In genomic region chr1:23394664-23395063, GRCh38 we compare ENCODE assay signal across 10 cellular contexts. TPM values are rescaled to one million over a fixed set of nuclear protein-coding genes. Genes with fewer than 3 reads are reported as not detected.
DNase-seq lines count a peak whose midpoint lies in the region; ATAC-seq and TF ChIP-seq lines count a peak whose summit lies in the region.
"Had no signal": no experiment of that assay in that cellular context is flagged by ENCODE, and none has a peak within 500 bp of the region (broad histone marks: within the 10 kb centered on the region; RNA-seq: fewer than 3 reads in every experiment).

No MANE protein-coding gene starts in this region.

- no peaks in the 10 kb centered on the region for H3K9me3 ChIP-seq in RWPE2 (ENCODE audit: severe bottlenecking)
- H3K9me3 ChIP-seq: A549 had no signal

- no peak for TF ChIP-seq CTCF in RWPE2 (IDR thresholded peaks at IDR 0.05; ENCODE audit: poor library complexity, severe bottlenecking)
- peak; percentile 30 for TF ChIP-seq CTCF in fibroblast of pulmonary artery (IDR thresholded peaks at IDR 0.05; ENCODE audit: low read length, missing control alignments)
- TF ChIP-seq CTCF in glutamatergic neuron (IDR thresholded peaks at IDR 0.05; ENCODE audit: partially characterized antibody, unreplicated experiment): no peak

- H3K4me1 Mint-ChIP-seq in glutamatergic neuron (ENCODE audit: low read depth, unreplicated experiment): no peaks in the 10 kb centered on the region
- H3K4me1 Mint-ChIP-seq: central memory CD8-positive, alpha-beta T cell had no signal

- H3K36me3 Mint-ChIP-seq in glutamatergic neuron (ENCODE audit: unreplicated experiment): peaks cover 6% of the 10 kb centered on the region

- H3K4me3 ChIP-seq in RWPE2 (ENCODE audit: severe bottlenecking): no peak overlapping the region
- peak overlapping the region; percentile 2 for H3K4me3 ChIP-seq in fibroblast of pulmonary artery (replicated peaks; ENCODE audit: low read depth, low read length)
- H3K4me3 ChIP-seq: A549 had no signal

- no peaks in the 10 kb centered on the region for H3K36me3 ChIP-seq in RWPE2 (ENCODE audit: low read depth)

- ATAC-seq in RWPE2 (ENCODE audit: low read depth) (no peak), GM21360 (IDR thresholded peaks at IDR 0.05; ENCODE audit: unreplicated experiment) (no peak)
- ATAC-seq: A549 had no signal

- no peak overlapping the region for H3K27ac Mint-ChIP-seq in glutamatergic neuron (ENCODE audit: unreplicated experiment)

- DNase-seq in A172 (ENCODE audit: low spot score) (peak; percentile 42), RWPE2 (ENCODE audit: low spot score) (no peak), fibroblast of pulmonary artery (ENCODE audit: low read depth) (peak; percentile 92), myocyte (ENCODE audit: low read depth) (peak; percentile 57), glutamatergic neuron (no peak), germinal center (ENCODE audit: low spot score) (no peak), HUDEP-2 (lab: John Stamatoyannopoulos, UW; ENCODE audit: unreplicated experiment in 76 of 76) (no peak)

- peaks cover 12% of the 10 kb centered on the region for H3K4me1 ChIP-seq in RWPE2 (ENCODE audit: insufficient read depth, poor library complexity, severe bottlenecking)
- H3K4me1 ChIP-seq: A549 had no signal

- peak overlapping the region; percentile 3 for H3K27ac ChIP-seq in RWPE2 (ENCODE audit: poor library complexity, severe bottlenecking)

- H3K27me3 ChIP-seq in RWPE2 (ENCODE audit: insufficient read depth, poor library complexity, severe bottlenecking): no peaks in the 10 kb centered on the region

- no peak overlapping the region for H3K4me3 Mint-ChIP-seq in glutamatergic neuron (ENCODE audit: unreplicated experiment)
- H3K4me3 Mint-ChIP-seq: central memory CD8-positive, alpha-beta T cell had no signal

- peaks cover 3% of the 10 kb centered on the region for H3K9me3 Mint-ChIP-seq in glutamatergic neuron (ENCODE audit: unreplicated experiment)
- H3K9me3 Mint-ChIP-seq: central memory CD8-positive, alpha-beta T cell had no signal

- peaks cover 30% of the 10 kb centered on the region for H3K27me3 Mint-ChIP-seq in glutamatergic neuron (ENCODE audit: unreplicated experiment)
- H3K27me3 Mint-ChIP-seq: central memory CD8-positive, alpha-beta T cell had no signal

RNA-seq across cellular contexts. Expression of gene ZNF436, which starts 25.0 kb away (rescaled TPM):
- total RNA-seq in A172 (2014; rRNA removed; shearing (Covaris generic)): 7.5 and 8.2 TPM in 2 replicates
- total RNA-seq in myocyte: 17.3 and 18.8 TPM in 2 replicates
- 7.6 TPM for polyA plus RNA-seq in myocyte (2012)
- total RNA-seq in glutamatergic neuron (ENCODE audit: unreplicated experiment): 13.3 TPM

RNA-seq across cellular contexts. Expression of gene TCEA3, which starts 29.9 kb away (rescaled TPM):
- 0.89 TPM in 1 of 2 replicates, not detected in the other for total RNA-seq in A172 (2014; rRNA removed; shearing (Covaris generic))
- total RNA-seq in myocyte (6.8 and 9.8 TPM in 2 replicates), glutamatergic neuron (ENCODE audit: unreplicated experiment) (0.83 TPM)
- polyA plus RNA-seq in myocyte (2012): 3.3 TPM

RNA-seq across cellular contexts. Expression of gene HNRNPR, which starts 50.6 kb away (rescaled TPM):
- 139 and 162 TPM in 2 replicates for total RNA-seq in A172 (2014; rRNA removed; shearing (Covaris generic))
- total RNA-seq in myocyte (85.9 and 91.8 TPM in 2 replicates), glutamatergic neuron (ENCODE audit: unreplicated experiment) (189 TPM)
- 71.9 TPM for polyA plus RNA-seq in myocyte (2012)

Comparison
In these comparisons a context has a peak if more than half of its experiments do, and no peak if none do; other contexts are left out.
1. DNase-seq: peak in A172 (single experiment), fibroblast of pulmonary artery (single experiment) and myocyte (single experiment); none in RWPE2 (single experiment), glutamatergic neuron (single experiment), germinal center (single experiment) and HUDEP-2 (0 of 76).